Comparison of ENCODE assay signal across 23 cellular contexts in genomic region chr2:232984451-232985207, GRCh38. TPM values are rescaled to one million over a fixed set of nuclear protein-coding genes. Genes with fewer than 3 reads are reported as not detected.
DNase-seq lines count a peak whose midpoint lies in the region; ATAC-seq, FAIRE-seq and TF ChIP-seq lines count a peak whose summit lies in the region.
"Had no signal": no experiment of that assay in that cellular context is flagged by ENCODE, and none has a peak within 500 bp of the region (broad histone marks: within the 10 kb centered on the region; RNA-seq: fewer than 3 reads in every experiment).

No MANE protein-coding gene starts in this region.

- no peak overlapping the region for H3K4me3 Mint-ChIP-seq in dendritic cell treated with granulocyte-macrophage colony-stimulating factor and Interleukin-4, amounts not matched to agents 40 ng/mL and 50 ng/mL, for 4 days
- no peak overlapping the region for H3K4me3 Mint-ChIP-seq in type B pancreatic cell
- H3K4me3 Mint-ChIP-seq: HFFc6, IgD-negative memory B cell had no signal

- ATAC-seq in mucosa of descending colon (no peak), HG02798 (IDR thresholded peaks at IDR 0.05; ENCODE audit: poor library complexity, unreplicated experiment) (no peak)

- H3K4me1 Mint-ChIP-seq in dendritic cell treated with granulocyte-macrophage colony-stimulating factor and Interleukin-4, amounts not matched to agents 40 ng/mL and 50 ng/mL, for 4 days (ENCODE audit: low read depth) = peaks cover 46% of the 10 kb centered on the region
- peaks cover 21% of the 10 kb centered on the region for H3K4me1 Mint-ChIP-seq in type B pancreatic cell (ENCODE audit: unreplicated experiment)

- peaks cover 31% of the 10 kb centered on the region for H3K4me1 ChIP-seq in mucosa of descending colon (ENCODE audit: low read depth)

- H3K27me3 Mint-ChIP-seq in dendritic cell treated with granulocyte-macrophage colony-stimulating factor and Interleukin-4, amounts not matched to agents 40 ng/mL and 50 ng/mL, for 4 days = peaks cover 26% of the 10 kb centered on the region
- peaks cover 3% of the 10 kb centered on the region for H3K27me3 Mint-ChIP-seq in type B pancreatic cell

- H3K4me3 ChIP-seq in mucosa of descending colon = no peak overlapping the region
- H3K4me3 ChIP-seq: SK-N-MC had no signal

- no peak for TF ChIP-seq POLR2A in GM12891 (IDR thresholded peaks at IDR 0.05; ENCODE audit: low read depth, low read length)

- TF ChIP-seq CTCF in mucosa of descending colon (IDR thresholded peaks at IDR 0.05) (no peak), type B pancreatic cell (conservative IDR thresholded peaks at IDR 0.05) (no peak)

- H3K27ac Mint-ChIP-seq in dendritic cell treated with granulocyte-macrophage colony-stimulating factor and Interleukin-4, amounts not matched to agents 40 ng/mL and 50 ng/mL, for 4 days = peak overlapping the region; percentile 51
- H3K27ac Mint-ChIP-seq in type B pancreatic cell = no peak overlapping the region
- H3K27ac Mint-ChIP-seq: HFFc6, IgD-negative memory B cell had no signal

- no peaks in the 10 kb centered on the region for H3K9me3 ChIP-seq in mucosa of descending colon

- DNase-seq in GM12891 (ENCODE audit: insufficient read length, low spot score) (no peak), mucosa of descending colon (peak in 2 of 3 donors; percentile 15 to 19), type B pancreatic cell (ENCODE audit: extremely low spot score, unreplicated experiment) (peak; percentile 31), NCI-H1417 treated with DMSO at 0.1 percent for 48 hours (lab: John Stamatoyannopoulos, UW) (no peak), HuH-7 (ENCODE audit: low spot score) (no peak)
- DNase-seq: C1 segment of cervical spinal cord, DMS79 treated with DMSO at 0.1 percent for 48 hours, H7, HFFc6, Karpas-422, NCI-H1105, NCI-H1694, NCI-H2081 treated with DMSO at 0.1 percent for 48 hours, NCI-H446 treated with DMSO at 0.1 percent for 48 hours, NCI-H69, Right ventricle myocardium superior had no signal

- peaks cover 9% of the 10 kb centered on the region for H3K9me3 Mint-ChIP-seq in dendritic cell treated with granulocyte-macrophage colony-stimulating factor and Interleukin-4, amounts not matched to agents 40 ng/mL and 50 ng/mL, for 4 days
- H3K9me3 Mint-ChIP-seq in type B pancreatic cell = no peaks in the 10 kb centered on the region

- no peaks in the 10 kb centered on the region for H3K36me3 Mint-ChIP-seq in dendritic cell treated with granulocyte-macrophage colony-stimulating factor and Interleukin-4, amounts not matched to agents 40 ng/mL and 50 ng/mL, for 4 days (ENCODE audit: low read depth)
- H3K36me3 Mint-ChIP-seq in type B pancreatic cell = no peaks in the 10 kb centered on the region

- no peak for FAIRE-seq in GM12891 (lab: Jason Lieb, UNC)
- FAIRE-seq: HTR-8/SVneo had no signal

- intact Hi-C loops in dendritic cell treated with granulocyte-macrophage colony-stimulating factor and Interleukin-4, amounts not matched to agents 40 ng/mL and 50 ng/mL, for 4 days (cut with micrococcal nuclease) = no loop called here
- intact Hi-C loops in mucosa of descending colon (cut with DNase I, micrococcal nuclease) = no loop called here

- H3K36me3 ChIP-seq in mucosa of descending colon (ENCODE audit: low read depth) = no peaks in the 10 kb centered on the region

TF ChIP-seq in GM12891, 5 proteins besides CTCF, POLR2A, EP300 and RAD21:
- TF ChIP-seq SPI1 (IDR thresholded peaks at IDR 0.05; ENCODE audit: low read depth, low read length) = peak; percentile 33; the same call in 1 of the 2 replicates
- TF ChIP-seq PAX5 (IDR thresholded peaks at IDR 0.05; ENCODE audit: insufficient read depth, low read length, severe bottlenecking) = no peak

RNA-seq across cellular contexts. Expression of gene NGEF, which starts 28.4 kb away (rescaled TPM):
- polyA plus RNA-seq in GM12891 (2012; ENCODE audit: low read depth, missing spikeins) = 0.44 TPM
- total RNA-seq in mucosa of descending colon (10 to 100 TPM; 20.1 to 67.5 (median 38.0) TPM), type B pancreatic cell (ENCODE audit: low replicate concordance) (20.7 and 77.3 TPM in 2 replicates)
- total RNA-seq: Right ventricle myocardium superior had no signal
- polyA plus RNA-seq: IgD-negative memory B cell had no signal

RNA-seq across cellular contexts. Expression of gene NEU2, which starts 47.8 kb away (rescaled TPM):
- polyA plus RNA-seq in GM12891 (2012; ENCODE audit: low read depth, missing spikeins) = not detected
- total RNA-seq in mucosa of descending colon = not detected
- total RNA-seq in type B pancreatic cell (ENCODE audit: low replicate concordance) = 0.33 TPM in 1 of 2 replicates, not detected in the other
- total RNA-seq: A673, H7, HFFc6, MCF 10A, Right ventricle myocardium superior had no signal
- polyA plus RNA-seq: IgD-negative memory B cell had no signal

Comparison
In these comparisons a context has a peak if more than half of its experiments do, and no peak if none do; other contexts are left out.
1. DNase-seq: peak in mucosa of descending colon (2 of 3) and type B pancreatic cell (single experiment); none in GM12891 (single experiment), NCI-H1417 treated with DMSO at 0.1 percent for 48 hours (single experiment) and HuH-7 (single experiment).